Comparison of ENCODE assay signal across 1 cellular context in the genomic region with DNA sequence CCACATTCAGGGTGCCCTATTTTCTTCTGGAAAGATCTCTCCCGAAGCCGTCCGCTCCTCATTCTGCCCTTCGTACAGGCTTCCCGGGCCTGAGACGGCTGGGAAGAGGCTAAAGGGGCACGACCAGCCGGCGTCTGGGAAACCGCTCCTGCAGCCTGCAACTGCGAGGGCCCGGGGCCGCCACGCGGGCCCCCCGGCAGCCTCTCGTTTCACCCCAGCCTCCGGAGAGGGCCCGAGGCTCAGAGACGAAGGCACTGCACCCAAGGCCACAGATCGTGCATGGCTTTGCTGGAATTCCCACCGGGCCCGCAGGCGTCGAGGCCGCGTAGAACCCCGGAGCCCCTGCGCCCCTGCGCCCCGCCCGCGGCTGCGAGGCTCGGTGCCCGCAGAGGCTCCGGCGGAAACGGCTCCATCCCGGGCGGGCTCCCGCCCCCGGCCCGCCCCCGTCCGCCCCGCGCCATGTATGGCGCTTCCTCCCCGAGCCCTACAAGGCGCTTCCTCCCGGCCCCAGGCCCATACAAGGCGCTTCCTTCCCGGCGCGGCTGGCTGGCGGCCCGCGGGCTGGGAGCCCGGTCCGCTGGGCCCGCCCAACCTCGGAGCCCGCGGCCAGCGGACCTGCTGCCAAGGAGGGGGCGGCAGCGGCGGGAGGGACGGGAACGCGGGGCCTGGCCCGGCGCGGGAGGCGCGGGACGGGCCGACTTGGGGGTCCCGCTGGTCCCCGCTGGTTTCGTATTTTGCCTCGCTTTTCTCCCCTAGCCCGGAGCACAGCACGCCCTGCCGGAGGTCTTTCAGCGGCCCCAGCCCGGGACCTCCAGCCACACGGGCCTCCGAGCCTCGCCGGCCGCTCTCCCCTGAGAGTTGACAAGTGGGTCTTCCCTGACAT.
TF ChIP-seq lines count a peak whose summit lies in the region.

No MANE protein-coding gene starts in this region.

TF ChIP-seq in HepG2, 621 proteins besides CTCF, POLR2A, EP300 and RAD21 (continued from another document and continues in another):
- TF ChIP-seq, protein P1, sequence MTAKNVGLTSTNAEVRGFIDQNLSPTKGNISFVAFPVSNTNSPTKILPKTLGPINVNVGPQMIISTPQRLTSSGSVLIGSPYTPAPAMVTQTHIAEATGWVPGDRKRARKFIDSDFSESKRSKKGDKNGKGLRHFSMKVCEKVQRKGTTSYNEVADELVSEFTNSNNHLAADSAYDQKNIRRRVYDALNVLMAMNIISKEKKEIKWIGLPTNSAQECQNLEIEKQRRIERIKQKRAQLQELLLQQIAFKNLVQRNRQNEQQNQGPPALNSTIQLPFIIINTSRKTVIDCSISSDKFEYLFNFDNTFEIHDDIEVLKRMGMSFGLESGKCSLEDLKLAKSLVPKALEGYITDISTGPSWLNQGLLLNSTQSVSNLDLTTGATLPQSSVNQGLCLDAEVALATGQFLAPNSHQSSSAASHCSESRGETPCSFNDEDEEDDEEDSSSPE (CRISPR knock-in tag; IDR thresholded peaks at IDR 0.05), result peak; percentile 45; the same call in 1 of the 2 replicates
- TF ChIP-seq, protein P2, sequence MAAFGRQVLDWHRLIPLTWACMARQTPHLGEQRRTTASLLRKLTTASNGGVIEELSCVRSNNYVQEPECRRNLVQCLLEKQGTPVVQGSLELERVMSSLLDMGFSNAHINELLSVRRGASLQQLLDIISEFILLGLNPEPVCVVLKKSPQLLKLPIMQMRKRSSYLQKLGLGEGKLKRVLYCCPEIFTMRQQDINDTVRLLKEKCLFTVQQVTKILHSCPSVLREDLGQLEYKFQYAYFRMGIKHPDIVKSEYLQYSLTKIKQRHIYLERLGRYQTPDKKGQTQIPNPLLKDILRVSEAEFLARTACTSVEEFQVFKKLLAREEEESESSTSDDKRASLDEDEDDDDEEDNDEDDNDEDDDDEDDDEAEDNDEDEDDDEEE (CRISPR knock-in tag; IDR thresholded peaks at IDR 0.05), result no peak
- TF ChIP-seq, protein P3, sequence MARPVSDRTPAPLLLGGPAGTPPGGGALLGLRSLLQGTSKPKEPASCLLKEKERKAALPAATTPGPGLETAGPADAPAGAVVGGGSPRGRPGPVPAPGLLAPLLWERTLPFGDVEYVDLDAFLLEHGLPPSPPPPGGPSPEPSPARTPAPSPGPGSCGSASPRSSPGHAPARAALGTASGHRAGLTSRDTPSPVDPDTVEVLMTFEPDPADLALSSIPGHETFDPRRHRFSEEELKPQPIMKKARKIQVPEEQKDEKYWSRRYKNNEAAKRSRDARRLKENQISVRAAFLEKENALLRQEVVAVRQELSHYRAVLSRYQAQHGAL (CRISPR knock-in tag; IDR thresholded peaks at IDR 0.05; ENCODE audit: not compliant biosample characterization), result no peak
- no peak for TF ChIP-seq E2F2 (CRISPR knock-in tag; IDR thresholded peaks at IDR 0.05; ENCODE audit: borderline replicate concordance)
- no peak for TF ChIP-seq TP53 (CRISPR knock-in tag; conservative IDR thresholded peaks at IDR 0.05)
- no peak for TF ChIP-seq HMGXB4 (CRISPR knock-in tag; IDR thresholded peaks at IDR 0.05; ENCODE audit: borderline replicate concordance in 1 of 2, low read depth in 1 of 2)
- TF ChIP-seq ZKSCAN5 (CRISPR knock-in tag; IDR thresholded peaks at IDR 0.05), result no peak
- no peak for TF ChIP-seq ZNF644 (CRISPR knock-in tag; IDR thresholded peaks at IDR 0.05; ENCODE audit: low read depth)
- TF ChIP-seq ZHX1 (CRISPR knock-in tag; IDR thresholded peaks at IDR 0.05; ENCODE audit: low read depth), result no peak
- TF ChIP-seq NFYC (CRISPR knock-in tag; IDR thresholded peaks at IDR 0.05), result no peak
- no peak for TF ChIP-seq ZNF136 (CRISPR knock-in tag; IDR thresholded peaks at IDR 0.05; ENCODE audit: low read depth)
- no peak for TF ChIP-seq ZNF432 (CRISPR knock-in tag; IDR thresholded peaks at IDR 0.05; ENCODE audit: borderline replicate concordance)
- peak; percentile 45; the same call in 1 of the 2 replicates for TF ChIP-seq ZNF558 (CRISPR knock-in tag; IDR thresholded peaks at IDR 0.05; ENCODE audit: borderline replicate concordance)
- no peak for TF ChIP-seq ZNF274 (CRISPR knock-in tag; IDR thresholded peaks at IDR 0.05)
- no peak for TF ChIP-seq ZNF788 (CRISPR knock-in tag; IDR thresholded peaks at IDR 0.05; ENCODE audit: borderline replicate concordance)
- TF ChIP-seq ZNF556 (CRISPR knock-in tag; IDR thresholded peaks at IDR 0.05; ENCODE audit: borderline replicate concordance), result 0 out of 2 replicates have a peak, but pooled peaks have one; percentile 4
- no peak for TF ChIP-seq NCOA5 (CRISPR knock-in tag; IDR thresholded peaks at IDR 0.05)
- TF ChIP-seq ZNF891 (CRISPR knock-in tag; IDR thresholded peaks at IDR 0.05), result no peak
- TF ChIP-seq GATA4 (IDR thresholded peaks at IDR 0.05; ENCODE audit: borderline replicate concordance, low read depth), result no peak
- TF ChIP-seq, protein P4, sequence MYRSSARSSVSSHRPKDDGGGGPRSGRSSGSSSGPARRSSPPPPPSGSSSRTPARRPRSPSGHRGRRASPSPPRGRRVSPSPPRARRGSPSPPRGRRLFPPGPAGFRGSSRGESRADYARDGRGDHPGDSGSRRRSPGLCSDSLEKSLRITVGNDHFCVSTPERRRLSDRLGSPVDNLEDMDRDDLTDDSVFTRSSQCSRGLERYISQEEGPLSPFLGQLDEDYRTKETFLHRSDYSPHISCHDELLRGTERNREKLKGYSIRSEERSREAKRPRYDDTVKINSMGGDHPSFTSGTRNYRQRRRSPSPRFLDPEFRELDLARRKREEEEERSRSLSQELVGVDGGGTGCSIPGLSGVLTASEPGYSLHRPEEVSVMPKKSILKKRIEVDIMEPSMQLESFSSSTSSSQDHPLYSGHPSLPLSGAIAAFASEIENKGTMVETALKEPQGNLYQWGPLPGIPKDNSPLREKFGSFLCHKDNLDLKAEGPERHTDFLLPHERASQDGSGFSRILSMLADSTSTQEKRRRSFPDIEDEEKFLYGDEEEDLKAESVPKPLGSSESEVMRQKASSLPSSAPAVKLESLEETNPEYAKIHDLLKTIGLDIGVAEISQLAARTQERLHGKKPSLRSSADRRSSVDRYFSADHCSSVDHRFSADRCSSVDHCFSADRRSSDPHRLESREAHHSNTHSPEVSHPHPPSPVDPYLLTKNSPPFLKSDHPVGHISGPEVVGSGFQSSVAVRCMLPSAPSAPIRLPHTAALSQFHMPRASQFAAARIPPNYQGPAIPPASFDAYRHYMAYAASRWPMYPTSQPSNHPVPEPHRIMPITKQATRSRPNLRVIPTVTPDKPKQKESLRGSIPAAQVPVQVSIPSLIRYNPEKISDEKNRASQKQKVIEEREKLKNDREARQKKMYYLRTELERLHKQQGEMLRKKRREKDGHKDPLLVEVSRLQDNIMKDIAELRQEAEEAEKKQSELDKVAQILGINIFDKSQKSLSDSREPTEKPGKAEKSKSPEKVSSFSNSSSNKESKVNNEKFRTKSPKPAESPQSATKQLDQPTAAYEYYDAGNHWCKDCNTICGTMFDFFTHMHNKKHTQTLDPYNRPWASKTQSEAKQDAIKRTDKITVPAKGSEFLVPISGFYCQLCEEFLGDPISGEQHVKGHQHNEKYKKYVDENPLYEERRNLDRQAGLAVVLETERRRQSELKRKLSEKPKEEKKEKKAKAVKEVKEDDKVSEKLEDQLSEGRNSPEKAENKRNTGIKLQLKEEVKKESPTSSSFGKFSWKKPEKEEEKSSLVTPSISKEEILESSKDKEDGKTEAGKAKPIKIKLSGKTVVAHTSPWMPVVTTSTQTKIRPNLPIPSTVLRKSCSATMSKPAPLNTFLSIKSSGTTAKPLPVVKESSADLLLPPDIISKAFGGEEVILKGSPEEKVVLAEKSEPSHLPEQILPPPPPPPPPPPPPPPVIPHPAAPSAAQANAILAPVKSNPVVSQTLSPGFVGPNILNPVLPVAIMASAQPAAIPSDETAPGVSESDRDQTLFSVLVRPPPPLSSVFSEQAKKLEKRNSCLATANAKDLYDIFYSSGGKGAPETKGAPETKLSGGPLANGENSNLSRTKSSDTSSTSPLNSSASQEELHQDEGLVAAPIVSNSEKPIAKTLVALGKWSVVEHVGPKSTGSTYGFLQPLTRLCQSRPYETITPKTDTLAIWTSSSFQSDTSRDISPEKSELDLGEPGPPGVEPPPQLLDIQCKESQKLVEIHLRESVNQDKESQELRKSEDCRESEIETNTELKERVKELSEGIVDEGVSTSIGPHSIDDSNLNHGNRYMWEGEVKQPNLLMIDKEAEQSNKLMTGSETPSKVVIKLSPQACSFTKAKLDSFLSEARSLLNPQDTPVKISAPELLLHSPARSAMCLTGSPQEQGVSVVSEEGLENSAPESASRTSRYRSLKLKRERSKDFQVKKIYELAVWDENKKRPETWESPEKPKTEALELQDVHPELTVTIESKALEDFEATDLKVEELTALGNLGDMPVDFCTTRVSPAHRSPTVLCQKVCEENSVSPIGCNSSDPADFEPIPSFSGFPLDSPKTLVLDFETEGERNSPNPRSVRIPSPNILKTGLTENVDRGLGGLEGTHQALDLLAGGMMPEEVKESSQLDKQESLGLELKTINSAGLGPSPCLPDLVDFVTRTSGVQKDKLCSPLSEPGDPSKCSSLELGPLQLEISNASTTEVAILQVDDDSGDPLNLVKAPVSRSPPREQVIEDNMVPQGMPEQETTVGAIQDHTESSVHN (CRISPR knock-in tag; IDR thresholded peaks at IDR 0.05), result no peak
- TF ChIP-seq CBX5 (CRISPR knock-in tag; IDR thresholded peaks at IDR 0.05; ENCODE audit: borderline replicate concordance), result no peak
- TF ChIP-seq NR2F2 (IDR thresholded peaks at IDR 0.05; ENCODE audit: borderline replicate concordance, low read depth), result no peak
- TF ChIP-seq MLXIP (CRISPR knock-in tag; IDR thresholded peaks at IDR 0.05; ENCODE audit: borderline replicate concordance), result no peak
- no peak for TF ChIP-seq WIZ (CRISPR knock-in tag; IDR thresholded peaks at IDR 0.05)
- no peak for TF ChIP-seq ZNF572 (CRISPR knock-in tag; IDR thresholded peaks at IDR 0.05)
- no peak for TF ChIP-seq ZSCAN9 (CRISPR knock-in tag; IDR thresholded peaks at IDR 0.05; ENCODE audit: borderline replicate concordance)
- no peak for TF ChIP-seq NR1H2 (CRISPR knock-in tag; IDR thresholded peaks at IDR 0.05; ENCODE audit: borderline replicate concordance, low read depth)
- TF ChIP-seq MEIS2 (CRISPR knock-in tag; IDR thresholded peaks at IDR 0.05), result peak; percentile 70
